In genomic region chr7:50092579-50093411, GRCh38 we compare ENCODE assay signal across 8 cellular contexts. TPM values are rescaled to one million over a fixed set of nuclear protein-coding genes. Genes with fewer than 3 reads are reported as not detected.
DNase-seq lines count a peak whose midpoint lies in the region; ATAC-seq and TF ChIP-seq lines count a peak whose summit lies in the region.

Gene ZPBP (minus strand): TSS chr7:50093246. CDS start chr7:50093194, 52 bp downstream.

- H3K27me3 ChIP-seq in HUES6 (ENCODE audit: control insufficient read depth, insufficient read depth, low read length) (no peaks in the 10 kb centered on the region; the same call in 1 of the 2 replicates), cardiac muscle cell (no peaks in the 10 kb centered on the region)

- H3K9me3 ChIP-seq in HUES6 (ENCODE audit: control insufficient read depth, insufficient read depth, low read depth, low read length): no peaks in the 10 kb centered on the region
- no peaks in the 10 kb centered on the region for H3K9me3 ChIP-seq in cardiac muscle cell (ENCODE audit: low read depth)

- H3K27ac ChIP-seq in HUES6 (ENCODE audit: low read depth, low read length): no peak within 1 kb of the TSS
- no peak within 1 kb of the TSS for H3K27ac ChIP-seq in cardiac muscle cell

- H3K4me3 ChIP-seq in HUES6 (ENCODE audit: low read depth, low read length) (peak within 1 kb of the TSS; percentile 53; the same call in 1 of the 2 replicates), cardiac muscle cell (no peak within 1 kb of the TSS)

- H3K36me3 Mint-ChIP-seq in activated naive CD4-positive, alpha-beta T cell treated with anti-CD3 and anti-CD28 coated beads, Interleukin-2, amount 10 ng/mL, durations not matched to agents 7 days and 5 days: no peaks in the 10 kb centered on the region

- no peaks in the 10 kb centered on the region for H3K4me1 ChIP-seq in HUES6 (ENCODE audit: control insufficient read depth, insufficient read depth, low read length)
- no peaks in the 10 kb centered on the region for H3K4me1 ChIP-seq in cardiac muscle cell (ENCODE audit: low read depth)

- peaks cover 3% of the 10 kb centered on the region for H3K27me3 Mint-ChIP-seq in activated naive CD4-positive, alpha-beta T cell treated with anti-CD3 and anti-CD28 coated beads, Interleukin-2, amount 10 ng/mL, durations not matched to agents 7 days and 5 days

- peak within 1 kb of the TSS; percentile 75 for H3K27ac Mint-ChIP-seq in activated naive CD4-positive, alpha-beta T cell treated with anti-CD3 and anti-CD28 coated beads, Interleukin-2, amount 10 ng/mL, durations not matched to agents 7 days and 5 days

- H3K36me3 ChIP-seq in HUES6 (ENCODE audit: control insufficient read depth, insufficient read depth, low read length): no peaks in the 10 kb centered on the region
- no peaks in the 10 kb centered on the region for H3K36me3 ChIP-seq in cardiac muscle cell

- peak; percentile 56 for DNase-seq in DMS153 treated with DMSO at 0.1 percent for 48 hours (lab: John Stamatoyannopoulos, UW; ENCODE audit: unreplicated experiment)
- peak; percentile 39 for DNase-seq in RPMI7951 (ENCODE audit: low read depth)
- DNase-seq in activated naive CD4-positive, alpha-beta T cell treated with anti-CD3 and anti-CD28 coated beads, Interleukin-2, amount 10 ng/mL, durations not matched to agents 7 days and 5 days: peak; percentile 58
- DNase-seq in cardiac muscle cell (ENCODE audit: low read depth in 1 of 2, low spot score in 1 of 2): peak; percentile 47 to 51
- DNase-seq in renal cortical epithelial cell (ENCODE audit: low read depth): peak; percentile 43
- no peak for DNase-seq in middle frontal gyrus (ENCODE audit: extremely low spot score, low spot score)

- CTCF ChIA-PET in activated naive CD4-positive, alpha-beta T cell treated with anti-CD3 and anti-CD28 coated beads, Interleukin-2, amount 10 ng/mL, durations not matched to agents 7 days and 5 days (lab: Charles Lee): interaction anchor here (0.6 to 4.0 kb wide), 39 partner anchors 9 to 1070 kb away, joined by 3 to 39 read pairs (median 4); partner anchors contain the start of gene FIGNL1

- H3K4me3 Mint-ChIP-seq in activated naive CD4-positive, alpha-beta T cell treated with anti-CD3 and anti-CD28 coated beads, Interleukin-2, amount 10 ng/mL, durations not matched to agents 7 days and 5 days: peak within 1 kb of the TSS; percentile 75

- peak; percentile 58 for TF ChIP-seq CTCF in cardiac muscle cell (IDR thresholded peaks at IDR 0.05; ENCODE audit: low read depth, low read length)

- H3K9ac ChIP-seq in HUES6 (ENCODE audit: low read length): no peak within 1 kb of the TSS

- peak; percentile 67 for ATAC-seq in GM21515 (IDR thresholded peaks at IDR 0.05; ENCODE audit: unreplicated experiment)

- peaks cover 5% of the 10 kb centered on the region for H3K4me1 Mint-ChIP-seq in activated naive CD4-positive, alpha-beta T cell treated with anti-CD3 and anti-CD28 coated beads, Interleukin-2, amount 10 ng/mL, durations not matched to agents 7 days and 5 days

- no peaks in the 10 kb centered on the region for H3K9me3 Mint-ChIP-seq in activated naive CD4-positive, alpha-beta T cell treated with anti-CD3 and anti-CD28 coated beads, Interleukin-2, amount 10 ng/mL, durations not matched to agents 7 days and 5 days

RNA-seq across cellular contexts. Expression of gene ZPBP, which starts in this region (rescaled TPM):
- not detected in 2 replicates for total RNA-seq in RPMI7951 (2014; rRNA removed; shearing (Covaris generic))
- total RNA-seq in cardiac muscle cell (not detected in 2 replicates), renal cortical epithelial cell (0.17 TPM in 1 of 2 replicates, not detected in the other)
- not detected in 2 replicates for polyA plus RNA-seq in cardiac muscle cell

Comparison
In these comparisons a context has a peak if more than half of its experiments do, and no peak if none do; other contexts are left out.
1. Peak in DNase-seq in RPMI7951; RNA of the gene not detected or under 1 TPM.
2. Peak in DNase-seq in cardiac muscle cell; RNA of the gene not detected or under 1 TPM.
3. Peak in DNase-seq in renal cortical epithelial cell; RNA of the gene not detected or under 1 TPM.